Comparison of ENCODE assay signal across 16 cellular contexts in the genomic region with DNA sequence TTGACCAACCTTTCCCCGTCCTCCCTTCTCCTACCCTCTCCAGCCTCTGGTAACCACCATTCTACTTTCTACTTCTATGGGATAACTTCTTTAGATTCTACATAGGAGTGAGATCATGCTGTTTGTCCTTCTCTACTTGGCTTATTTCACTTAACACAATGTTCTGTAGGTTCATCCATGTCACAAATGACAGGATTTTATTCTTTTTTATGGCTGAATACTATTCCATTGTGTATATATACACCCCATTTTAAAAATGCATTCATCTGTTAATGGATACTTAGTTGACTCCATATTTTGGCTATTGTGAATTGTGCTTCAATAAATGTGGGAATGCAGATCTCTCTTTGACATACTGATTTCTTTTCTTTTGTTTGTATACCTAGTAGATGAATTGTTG.
"Had no signal": no experiment of that assay in that cellular context is flagged by ENCODE, and none has a peak within 500 bp of the region (broad histone marks: within the 10 kb centered on the region; RNA-seq: fewer than 3 reads in every experiment).

No MANE protein-coding gene starts in this region.

- H3K4me2 ChIP-seq: smooth muscle cell had no signal

- FAIRE-seq: endometrium had no signal

- H3K27me3 Mint-ChIP-seq: progenitor cell of endocrine pancreas; stimulated activated naive B cell treated with anti-CD40 and anti-IgM and Interleukin-4, amounts not matched to agents 10 μg/mL and 1 μg/mL and 100 μg/mL, for 72 hours had no signal

- H3K36me3 ChIP-seq: breast epithelium, lower lobe of right lung, transverse colon had no signal

- H3K27ac ChIP-seq: breast epithelium, lower lobe of right lung, transverse colon had no signal

- H3K9me3 ChIP-seq: breast epithelium, lower lobe of right lung, transverse colon had no signal

- H3K27me3 ChIP-seq: dorsolateral prefrontal cortex, transverse colon had no signal

- H3K4me3 Mint-ChIP-seq: nephron; stimulated activated naive B cell treated with anti-CD40 and anti-IgM and Interleukin-4, amounts not matched to agents 10 μg/mL and 1 μg/mL and 100 μg/mL, for 72 hours had no signal

- H3K27ac Mint-ChIP-seq: nephron; progenitor cell of endocrine pancreas; stimulated activated naive B cell treated with anti-CD40 and anti-IgM and Interleukin-4, amounts not matched to agents 10 μg/mL and 1 μg/mL and 100 μg/mL, for 72 hours had no signal

- ATAC-seq: esophagus mucosa; lower lobe of right lung; right cardiac atrium; stimulated activated naive B cell treated with anti-CD40 and anti-IgM and Interleukin-4, amounts not matched to agents 10 μg/mL and 1 μg/mL and 100 μg/mL, for 72 hours had no signal

- H3K4me1 ChIP-seq: breast epithelium had no signal

- H3K4me3 ChIP-seq: breast epithelium, dorsolateral prefrontal cortex, lower lobe of right lung, smooth muscle cell, transverse colon had no signal

- DNase-seq: activated CD4-positive, alpha-beta T cell treated with anti-CD3 and anti-CD28 coated beads, Interleukin-2, amount 50 U/mL, for 4 hours; activated CD4-positive, CD25-positive, alpha-beta regulatory T cell; activated naive CD4-positive, alpha-beta T cell treated with anti-CD3 and anti-CD28 coated beads, Interleukin-2, amount 50 U/mL, for 16 hours; dorsolateral prefrontal cortex; hypothalamus; lower lobe of right lung; occipital lobe; right cardiac atrium; stimulated activated naive B cell treated with anti-CD40 and anti-IgM and Interleukin-4, amounts not matched to agents 10 μg/mL and 1 μg/mL and 100 μg/mL, for 72 hours; transverse colon had no signal

- H3K9me3 Mint-ChIP-seq: nephron; stimulated activated naive B cell treated with anti-CD40 and anti-IgM and Interleukin-4, amounts not matched to agents 10 μg/mL and 1 μg/mL and 100 μg/mL, for 72 hours had no signal
